In genomic region chr10:95440756-95441546, GRCh38 we compare ENCODE assay signal across 9 cellular contexts.
DNase-seq lines count a peak whose midpoint lies in the region; ATAC-seq, FAIRE-seq and TF ChIP-seq lines count a peak whose summit lies in the region.
"Had no signal": no experiment of that assay in that cellular context is flagged by ENCODE, and none has a peak within 500 bp of the region (broad histone marks: within the 10 kb centered on the region; RNA-seq: fewer than 3 reads in every experiment).

No MANE protein-coding gene starts in this region.

- POLR2A ChIA-PET in HEK293T (lab: Yijun Ruan, JAX), result no interaction called here

- CTCF ChIA-PET in HEK293T (lab: Yijun Ruan, JAX), result no interaction called here

- H3K4me3 Mint-ChIP-seq in stimulated activated naive CD8-positive, alpha-beta T cell treated with anti-CD3 and anti-CD28 coated beads, Interleukin-15, amount 100 ng/mL, for 72 hours, result no peak overlapping the region

- ATAC-seq in activated CD4-positive, CD25-positive, alpha-beta regulatory T cell treated with anti-CD3 and anti-CD28 coated beads, Interleukin-2, amount 50 U/mL, for 24 hours, result peak; percentile 53 to 55
- ATAC-seq in HG02884 (IDR thresholded peaks at IDR 0.05; ENCODE audit: unreplicated experiment), result peak; percentile 76
- ATAC-seq in stimulated activated naive CD8-positive, alpha-beta T cell treated with anti-CD3 and anti-CD28 coated beads, Interleukin-15, amount 100 ng/mL, for 72 hours, result peak; percentile 81

- peak; percentile 95 for FAIRE-seq in RCC 7860 (lab: Jason Lieb, UNC)

- H3K27me3 Mint-ChIP-seq in stimulated activated naive CD8-positive, alpha-beta T cell treated with anti-CD3 and anti-CD28 coated beads, Interleukin-15, amount 100 ng/mL, for 72 hours, result peaks cover 22% of the 10 kb centered on the region

- H3K9me3 Mint-ChIP-seq in stimulated activated naive CD8-positive, alpha-beta T cell treated with anti-CD3 and anti-CD28 coated beads, Interleukin-15, amount 100 ng/mL, for 72 hours, result no peaks in the 10 kb centered on the region

- H3K4me1 Mint-ChIP-seq in stimulated activated naive CD8-positive, alpha-beta T cell treated with anti-CD3 and anti-CD28 coated beads, Interleukin-15, amount 100 ng/mL, for 72 hours, result peaks cover 11% of the 10 kb centered on the region

- H3K27ac Mint-ChIP-seq in stimulated activated naive CD8-positive, alpha-beta T cell treated with anti-CD3 and anti-CD28 coated beads, Interleukin-15, amount 100 ng/mL, for 72 hours, result no peak overlapping the region

- no peak for DNase-seq in activated CD4-positive, CD25-positive, alpha-beta regulatory T cell (lab: John Stamatoyannopoulos, UW)
- DNase-seq in RCC 7860 (ENCODE audit: low spot score) (peak; percentile 67), HEK293T (ENCODE audit: extremely low spot score) (no peak), NCI-H146 (lab: John Stamatoyannopoulos, UW) (no peak)
- DNase-seq in stimulated activated naive CD8-positive, alpha-beta T cell treated with anti-CD3 and anti-CD28 coated beads, Interleukin-15, amount 100 ng/mL, for 72 hours, result peak; percentile 15 to 26
- no peak for DNase-seq in stimulated activated CD4-positive, alpha-beta T cell treated with anti-CD3 and anti-CD28 coated beads, Interleukin-4, amount 100 ng/mL, for 24 hours
- DNase-seq: adrenal gland had no signal

TF ChIP-seq in HEK293T, 16 proteins besides CTCF, POLR2A, EP300 and RAD21:
- no peak for TF ChIP-seq TARDBP (IDR thresholded peaks at IDR 0.05)
- TF ChIP-seq ZNF384 (IDR thresholded peaks at IDR 0.05), result no peak
- no peak for TF ChIP-seq ARNT (IDR thresholded peaks at IDR 0.05)
- TF ChIP-seq NFRKB (IDR thresholded peaks at IDR 0.05), result no peak
- TF ChIP-seq LEF1 (IDR thresholded peaks at IDR 0.05; ENCODE audit: borderline replicate concordance), result no peak
- no peak for TF ChIP-seq BHLHE40 (IDR thresholded peaks at IDR 0.05; ENCODE audit: borderline replicate concordance)
- no peak for TF ChIP-seq PKNOX1 (IDR thresholded peaks at IDR 0.05)

Comparison
In these comparisons a context has a peak if more than half of its experiments do, and no peak if none do; other contexts are left out.
1. DNase-seq: peak in RCC 7860 (single experiment) and stimulated activated naive CD8-positive, alpha-beta T cell treated with anti-CD3 and anti-CD28 coated beads, Interleukin-15, amount 100 ng/mL, for 72 hours (2 of 2); none in activated CD4-positive, CD25-positive, alpha-beta regulatory T cell (0 of 4), stimulated activated CD4-positive, alpha-beta T cell treated with anti-CD3 and anti-CD28 coated beads, Interleukin-4, amount 100 ng/mL, for 24 hours (single experiment), HEK293T (single experiment) and NCI-H146 (single experiment).
2. Peak in every context shown above with its lines, with median percentiles within 50 percentile points of each other: ATAC-seq.